In genomic region chr5:138472353-138472752, GRCh38 we compare ENCODE assay signal across 18 cellular contexts.
"Had no signal": no experiment of that assay in that cellular context is flagged by ENCODE, and none has a peak within 500 bp of the region (broad histone marks: within the 10 kb centered on the region; RNA-seq: fewer than 3 reads in every experiment).

No MANE protein-coding gene starts in this region.

- H3K4me3 ChIP-seq: adrenal gland, dorsolateral prefrontal cortex, gastroesophageal sphincter, heart right ventricle, left ventricle myocardium inferior, sigmoid colon, spleen, uterus had no signal

- DNase-seq: activated CD4-positive, alpha-beta T cell treated with anti-CD3 and anti-CD28 coated beads for 4 hours; activated CD8-positive, alpha-beta T cell treated with anti-CD3 and anti-CD28 coated beads for 36 hours; activated effector memory CD4-positive, alpha-beta T cell treated with Interleukin-2 at 50 U/mL for 16 hours; activated naive CD4-positive, alpha-beta T cell treated with anti-CD3 and anti-CD28 coated beads, Interleukin-2, amount 50 U/mL, for 16 hours; activated T-cell treated with anti-CD3 and anti-CD28 coated beads, Interleukin-2, amount 50 U/mL, for 4 hours; erythroblast; heart right ventricle; kidney; left ventricle myocardium inferior; nephron progenitor cell; sigmoid colon; spleen; stimulated activated naive CD8-positive, alpha-beta T cell treated with anti-CD3 and anti-CD28 coated beads, Interleukin-15, amount 100 ng/mL, for 72 hours; uterus had no signal

- FAIRE-seq: kidney had no signal

- H3K36me3 ChIP-seq: adrenal gland, gastroesophageal sphincter, left ventricle myocardium inferior, sigmoid colon, uterus had no signal

- H3K27me3 ChIP-seq: adrenal gland, dorsolateral prefrontal cortex, gastroesophageal sphincter, heart right ventricle, sigmoid colon, uterus had no signal

- H3K9me3 ChIP-seq: adrenal gland, gastroesophageal sphincter, heart right ventricle, left ventricle myocardium inferior, sigmoid colon, spleen, uterus had no signal

- H3K4me1 ChIP-seq: adrenal gland had no signal

- ATAC-seq: activated CD8-positive, alpha-beta T cell treated with anti-CD3 and anti-CD28 coated beads for 36 hours; activated T-cell treated with anti-CD3 and anti-CD28 coated beads, Interleukin-2, amount 50 U/mL, for 4 hours; gastroesophageal sphincter; heart right ventricle; stimulated activated naive CD8-positive, alpha-beta T cell treated with anti-CD3 and anti-CD28 coated beads, Interleukin-15, amount 100 ng/mL, for 72 hours had no signal

- H3K27ac ChIP-seq: adrenal gland, dorsolateral prefrontal cortex, gastroesophageal sphincter, heart right ventricle, left ventricle myocardium inferior, sigmoid colon, spleen, uterus, VCaP had no signal
